ENCODE assay signal across 8 cellular contexts in genomic region chr21:41426656-41427311, GRCh38.
DNase-seq lines count a peak whose midpoint lies in the region; ATAC-seq lines count a peak whose summit lies in the region.

No MANE protein-coding gene starts in this region.

- peak; percentile 64 for DNase-seq in activated CD8-positive, alpha-beta memory T cell treated with anti-CD3 and anti-CD28 coated beads for 24 hours
- no peak for DNase-seq in activated CD8-positive, alpha-beta memory T cell treated with anti-CD3 and anti-CD28 coated beads, Interleukin-2, amount 50 U/mL, for 4 hours
- DNase-seq in adipocyte (ENCODE audit: low read depth) = no peak
- no peak for DNase-seq in substantia nigra (lab: John Stamatoyannopoulos, UW)
- no peak for DNase-seq in D341Med (ENCODE audit: low spot score)
- DNase-seq in NCI-H1105 treated with DMSO at 0.1 percent for 48 hours (lab: John Stamatoyannopoulos, UW) = no peak

- H3K36me3 ChIP-seq in adipocyte (ENCODE audit: control insufficient read depth, insufficient read depth, low read length, severe bottlenecking) = no peaks in the 10 kb centered on the region

- peak overlapping the region; percentile 86 for H3K4me3 ChIP-seq in adipocyte (ENCODE audit: low read length)

- H3K27me3 ChIP-seq in adipocyte (replicated peaks; ENCODE audit: control insufficient read depth, insufficient read depth, low read length) = peaks cover 11% of the 10 kb centered on the region
- H3K27me3 ChIP-seq in layer of hippocampus (ENCODE audit: control insufficient read depth, insufficient read depth, low read length) = no peaks in the 10 kb centered on the region

- H3K9ac ChIP-seq in adipocyte (ENCODE audit: low read length) = peak overlapping the region; percentile 56

- peak overlapping the region; percentile 30 for H3K27ac ChIP-seq in layer of hippocampus (ENCODE audit: low read depth, low read length)
- peak overlapping the region; percentile 64 for H3K27ac ChIP-seq in substantia nigra (ENCODE audit: low read depth, low read length, poor library complexity, severe bottlenecking)

- no peaks in the 10 kb centered on the region for H3K9me3 ChIP-seq in adipocyte (ENCODE audit: control insufficient read depth, low read length)

- ATAC-seq in HG03442 (IDR thresholded peaks at IDR 0.05; ENCODE audit: unreplicated experiment) = no peak

- H3K4me1 ChIP-seq in adipocyte (ENCODE audit: control insufficient read depth, insufficient read depth, low read length) = peaks cover 4% of the 10 kb centered on the region
